Comparison of ENCODE assay signal across 8 cellular contexts in genomic region chr12:57603758-57604453, GRCh38. TPM values are rescaled to one million over a fixed set of nuclear protein-coding genes. Genes with fewer than 3 reads are reported as not detected.
DNase-seq lines count a peak whose midpoint lies in the region; ATAC-seq, FAIRE-seq and TF ChIP-seq lines count a peak whose summit lies in the region.

No MANE protein-coding gene starts in this region.

- H2AFZ ChIP-seq in endothelial cell of umbilical vein (ENCODE audit: low read depth, low read length) = peak overlapping the region; percentile 94

- CTCF ChIA-PET in endothelial cell of umbilical vein (lab: Charles Lee) = interaction anchor here (6.8 kb wide), 1 partner anchor 21 kb away, joined by 44 read pairs; no protein-coding TSS in a partner anchor

- H3K4me3 ChIP-seq in GM12864 (ENCODE audit: low read depth, low read length) = peak overlapping the region; percentile 75
- H3K4me3 ChIP-seq in Peyer's patch = peak overlapping the region; percentile 54 to 80 (median 68)
- peak overlapping the region; percentile 0 to 72 (median 22) for H3K4me3 ChIP-seq in endothelial cell of umbilical vein (replicated peaks in 1 of 3; ENCODE audit: insufficient read depth in 1 of 3, low read depth in 1 of 3, low read length in 3 of 3)
- peak overlapping the region; percentile 27 for H3K4me3 ChIP-seq in mucosa of stomach (ENCODE audit: low read length)
- peak overlapping the region; percentile 67 to 96 for H3K4me3 ChIP-seq in aorta (ENCODE audit: low read length in 2 of 2)

- ATAC-seq in aorta (ENCODE audit: low FRiP score) (peak; percentile 75), HG03045 (IDR thresholded peaks at IDR 0.05; ENCODE audit: unreplicated experiment) (no peak), GM21390 (IDR thresholded peaks at IDR 0.05; ENCODE audit: unreplicated experiment) (no peak)

- dilution Hi-C loops in endothelial cell of umbilical vein (cut with MboI; ENCODE audit: extremely low pct_ligation_motif_present, low sequenced_read_pairs) = no loop called here

- H3K36me3 ChIP-seq in Peyer's patch (peaks cover 0 to 33% (median 0%) of the 10 kb centered on the region in 3 donors), endothelial cell of umbilical vein (ENCODE audit: control insufficient read depth in 2 of 2, extremely low read depth in 1 of 2, insufficient read depth in 2 of 2, low read length in 2 of 2) (peaks cover 0 to 1% of the 10 kb centered on the region in 2 experiments), mucosa of stomach (ENCODE audit: control insufficient read depth, insufficient read depth, low read length) (no peaks in the 10 kb centered on the region), aorta (ENCODE audit: control insufficient read depth in 1 of 2, insufficient read depth in 2 of 2, low read length in 1 of 2) (peaks cover 4 to 5% of the 10 kb centered on the region in 2 donors)

- no peak for TF ChIP-seq POLR2A in Peyer's patch (IDR thresholded peaks at IDR 0.05)
- TF ChIP-seq POLR2A in endothelial cell of umbilical vein (IDR thresholded peaks at IDR 0.05; ENCODE audit: low read depth, low read length) = no peak

- H3K4me2 ChIP-seq in endothelial cell of umbilical vein (ENCODE audit: insufficient read depth, low read length) = peak overlapping the region; percentile 37

- BruUV-seq in endothelial cell of umbilical vein (replicated peaks; lab: Mats Ljungman, UMichigan) = no TSS peak

- no peaks in the 10 kb centered on the region for H3K27me3 ChIP-seq in Peyer's patch
- H3K27me3 ChIP-seq in endothelial cell of umbilical vein (ENCODE audit: control insufficient read depth in 2 of 2, insufficient read depth in 2 of 2, low read length in 2 of 2) = peaks cover 0 to 4% of the 10 kb centered on the region in 2 experiments
- H3K27me3 ChIP-seq in mucosa of stomach (ENCODE audit: control insufficient read depth, insufficient read depth, low read length) = peaks cover 5% of the 10 kb centered on the region
- no peaks in the 10 kb centered on the region for H3K27me3 ChIP-seq in aorta (ENCODE audit: control insufficient read depth in 1 of 2, insufficient read depth in 2 of 2, low read length in 1 of 2)

- H3K9ac ChIP-seq in endothelial cell of umbilical vein (replicated peaks; ENCODE audit: extremely low read depth, insufficient read depth, low read length) (peak overlapping the region; percentile 79), mucosa of stomach (ENCODE audit: low read length) (peak overlapping the region; percentile 81)

- TF ChIP-seq CTCF in GM12864 (IDR thresholded peaks at IDR 0.05; ENCODE audit: low read depth, low read length, missing control alignments) (no peak), Peyer's patch (IDR thresholded peaks at IDR 0.05) (no peak), endothelial cell of umbilical vein (IDR thresholded peaks at IDR 0.05; ENCODE audit: extremely low read depth in 1 of 2, insufficient read depth in 1 of 2, low read depth in 1 of 2, low read length in 2 of 2) (no peak)

- intact Hi-C loops in endothelial cell of umbilical vein (cut with micrococcal nuclease) = loop anchor here (1.0 kb wide), 1 partner anchor 13 kb away; the partner anchor contains the start of gene PIP4K2C
- intact Hi-C loops in aorta (cut with DNase I) = no loop called here

- peaks cover 0 to 25% (median 0%) of the 10 kb centered on the region in 4 donors for H3K4me1 ChIP-seq in Peyer's patch
- peaks cover 6% of the 10 kb centered on the region for H3K4me1 ChIP-seq in endothelial cell of umbilical vein (ENCODE audit: control insufficient read depth, extremely low read depth, insufficient read depth, low read length)
- H3K4me1 ChIP-seq in mucosa of stomach (ENCODE audit: control insufficient read depth, insufficient read depth, low read length) = peaks cover 21% of the 10 kb centered on the region
- H3K4me1 ChIP-seq in aorta (ENCODE audit: control insufficient read depth in 1 of 2, insufficient read depth in 2 of 2, low read length in 2 of 2) = peaks cover 0 to 2% of the 10 kb centered on the region in 2 donors

- H3K9me1 ChIP-seq in endothelial cell of umbilical vein (replicated peaks; ENCODE audit: control insufficient read depth, extremely low read depth, insufficient read depth, low read length) = no peaks in the 10 kb centered on the region

- 5 to 6% methylated on average over 6 of the region's 6 CpGs for WGBS in aorta, 2 donors

- peak; percentile 21 for FAIRE-seq in endothelial cell of umbilical vein (lab: Jason Lieb, UNC)

- no peaks in the 10 kb centered on the region for H3K9me3 ChIP-seq in Peyer's patch
- H3K9me3 ChIP-seq in endothelial cell of umbilical vein (replicated peaks; ENCODE audit: control insufficient read depth, insufficient read depth, low read length) = no peaks in the 10 kb centered on the region
- H3K9me3 ChIP-seq in mucosa of stomach (ENCODE audit: control insufficient read depth, low read length) = no peaks in the 10 kb centered on the region
- no peaks in the 10 kb centered on the region for H3K9me3 ChIP-seq in aorta (ENCODE audit: control insufficient read depth, low read length)

- H3K79me2 ChIP-seq in endothelial cell of umbilical vein (ENCODE audit: control insufficient read depth, insufficient read depth, low read length) = no peaks in the 10 kb centered on the region

- H3K27ac ChIP-seq in Peyer's patch = peak overlapping the region; percentile 70 to 90 (median 82)
- no peak overlapping the region for H3K27ac ChIP-seq in endothelial cell of umbilical vein (ENCODE audit: insufficient read depth, low read depth, low read length)
- H3K27ac ChIP-seq in aorta (ENCODE audit: low read depth in 1 of 2, low read length in 2 of 2) = peak overlapping the region; percentile 94 to 95

- DNase-seq in GM12864 (ENCODE audit: low read depth) (no peak), Peyer's patch (no peak), endothelial cell of umbilical vein (ENCODE audit: low read depth, low spot score) (no peak), aorta (peak in 1 of 2 donors; percentile 81), SKM-1 (lab: John Stamatoyannopoulos, UW; ENCODE audit: unreplicated experiment) (no peak)

- POLR2A ChIA-PET in endothelial cell of umbilical vein (lab: Charles Lee) = no interaction called here

- no peaks in the 10 kb centered on the region for H4K20me1 ChIP-seq in endothelial cell of umbilical vein (replicated peaks; ENCODE audit: control insufficient read depth, extremely low read depth, insufficient read depth, low read length)

RNA-seq across cellular contexts. Expression of gene DTX3, which starts 0.7 kb away (rescaled TPM):
- total RNA-seq in Peyer's patch (10 to 100 TPM in 3 of 4 donors, 1 to 10 TPM in 1; 4.2 to 15.7 (median 11.5) TPM), endothelial cell of umbilical vein (25.9 and 34.5 TPM in 2 replicates), aorta (10 to 100 TPM; 47.2 to 47.4 TPM)
- polyA plus RNA-seq in endothelial cell of umbilical vein (51.4 and 65.0 TPM in 2 replicates), aorta (100 to 1,000 TPM in 1 of 2 donors, 10 to 100 TPM in 1; 14.0 to 123 TPM)
- polyA plus RNA-seq in endothelial cell of umbilical vein (2011; cell fraction: cytosol; rRNA removed) = 20.2 and 31.4 TPM in 2 replicates
- polyA plus RNA-seq in endothelial cell of umbilical vein (2011; cell fraction: nucleus; rRNA removed) = 193 and 248 TPM in 2 replicates
- polyA plus RNA-seq in endothelial cell of umbilical vein (2012) = 16.2 and 24.6 TPM in 2 replicates
- polyA minus RNA-seq in endothelial cell of umbilical vein = 27.7 and 28.1 TPM in 2 replicates
- not detected for polyA minus RNA-seq in endothelial cell of umbilical vein (2011; cell fraction: cytosol; rRNA and poly(A)+ RNA removed)
- polyA minus RNA-seq in endothelial cell of umbilical vein (2011; cell fraction: nucleus; rRNA and poly(A)+ RNA removed) = 28.7 and 41.1 TPM in 2 replicates

RNA-seq across cellular contexts. Expression of gene ARHGEF25, which starts 7.3 kb away (rescaled TPM):
- total RNA-seq in Peyer's patch = 10 to 100 TPM in 2 of 4 donors, 1 to 10 TPM in 2; 5.1 to 44.6 (median 8.7) TPM
- total RNA-seq in endothelial cell of umbilical vein = 4.7 and 7.4 TPM in 2 replicates
- polyA plus RNA-seq in endothelial cell of umbilical vein = 3.5 and 4.7 TPM in 2 replicates
- polyA plus RNA-seq in endothelial cell of umbilical vein (2011; cell fraction: cytosol; rRNA removed) = 3.7 and 3.8 TPM in 2 replicates
- polyA plus RNA-seq in endothelial cell of umbilical vein (2011; cell fraction: nucleus; rRNA removed) = 26.0 and 33.6 TPM in 2 replicates
- polyA plus RNA-seq in endothelial cell of umbilical vein (2012) = 5.9 and 10.1 TPM in 2 replicates
- 5.2 and 5.7 TPM in 2 replicates for polyA minus RNA-seq in endothelial cell of umbilical vein
- not detected for polyA minus RNA-seq in endothelial cell of umbilical vein (2011; cell fraction: cytosol; rRNA and poly(A)+ RNA removed)
- 1.5 and 3.2 TPM in 2 replicates for polyA minus RNA-seq in endothelial cell of umbilical vein (2011; cell fraction: nucleus; rRNA and poly(A)+ RNA removed)
- 10 to 100 TPM; 72.0 to 73.0 TPM for total RNA-seq in aorta
- 100 to 1,000 TPM in 1 of 2 donors, 10 to 100 TPM in 1; 65.6 to 253 TPM for polyA plus RNA-seq in aorta

RNA-seq across cellular contexts. Expression of gene PIP4K2C, which starts 12.9 kb away (rescaled TPM):
- total RNA-seq in Peyer's patch (10 to 100 TPM in 3 of 4 donors, 1 to 10 TPM in 1; 9.1 to 52.6 (median 37.9) TPM), endothelial cell of umbilical vein (9.1 and 11.5 TPM in 2 replicates), aorta (10 to 100 TPM; 25.1 to 28.4 TPM)
- polyA plus RNA-seq in endothelial cell of umbilical vein (10.5 and 11.3 TPM in 2 replicates), aorta (10 to 100 TPM; 14.5 to 27.0 TPM)
- 7.2 and 8.5 TPM in 2 replicates for polyA plus RNA-seq in endothelial cell of umbilical vein (2011; cell fraction: cytosol; rRNA removed)
- polyA plus RNA-seq in endothelial cell of umbilical vein (2011; cell fraction: nucleus; rRNA removed) = 6.6 and 8.6 TPM in 2 replicates
- polyA plus RNA-seq in endothelial cell of umbilical vein (2012) = 11.9 and 12.7 TPM in 2 replicates
- 10.1 and 14.1 TPM in 2 replicates for polyA minus RNA-seq in endothelial cell of umbilical vein
- polyA minus RNA-seq in endothelial cell of umbilical vein (2011; cell fraction: cytosol; rRNA and poly(A)+ RNA removed) = 12.6 TPM
- 2.0 and 3.7 TPM in 2 replicates for polyA minus RNA-seq in endothelial cell of umbilical vein (2011; cell fraction: nucleus; rRNA and poly(A)+ RNA removed)

RNA-seq across cellular contexts. Expression of gene B4GALNT1, which starts 29.1 kb away (rescaled TPM):
- total RNA-seq in Peyer's patch = under 1 TPM in 1 of 4 donors, not detected in 3; 0.40 TPM
- total RNA-seq in endothelial cell of umbilical vein = 0.25 and 0.35 TPM in 2 replicates
- polyA plus RNA-seq in endothelial cell of umbilical vein = 0.24 and 0.33 TPM in 2 replicates
- polyA plus RNA-seq in endothelial cell of umbilical vein (2011; cell fraction: cytosol; rRNA removed) = 0.08 and 0.20 TPM in 2 replicates
- polyA plus RNA-seq in endothelial cell of umbilical vein (2011; cell fraction: nucleus; rRNA removed) = 0.32 and 0.33 TPM in 2 replicates
- polyA plus RNA-seq in endothelial cell of umbilical vein (2012) = 0.87 and 1.00 TPM in 2 replicates
- 0.66 and 0.81 TPM in 2 replicates for polyA minus RNA-seq in endothelial cell of umbilical vein
- 8.1 TPM for polyA minus RNA-seq in endothelial cell of umbilical vein (2011; cell fraction: cytosol; rRNA and poly(A)+ RNA removed)
- 0.63 TPM in 1 of 2 replicates, not detected in the other for polyA minus RNA-seq in endothelial cell of umbilical vein (2011; cell fraction: nucleus; rRNA and poly(A)+ RNA removed)
- 1 to 10 TPM; 5.9 to 6.5 TPM for total RNA-seq in aorta
- 1 to 10 TPM; 1.0 to 2.9 TPM for polyA plus RNA-seq in aorta

RNA-seq across cellular contexts. Expression of gene KIF5A, which starts 54.1 kb away (rescaled TPM):
- total RNA-seq in Peyer's patch (1 to 10 TPM in 2 of 4 donors, under 1 TPM in 2; 0.35 to 2.5 (median 1.4) TPM), endothelial cell of umbilical vein (0.12 and 0.35 TPM in 2 replicates), aorta (1 to 10 TPM; 1.3 to 3.5 TPM)
- polyA plus RNA-seq in endothelial cell of umbilical vein (0.05 and 0.07 TPM in 2 replicates), aorta (under 1 TPM; 0.75 to 0.92 TPM)
- polyA plus RNA-seq in endothelial cell of umbilical vein (2011; cell fraction: cytosol; rRNA removed) = 0.05 and 0.06 TPM in 2 replicates
- 0.36 and 0.75 TPM in 2 replicates for polyA plus RNA-seq in endothelial cell of umbilical vein (2011; cell fraction: nucleus; rRNA removed)
- polyA plus RNA-seq in endothelial cell of umbilical vein (2012) = 0.37 and 0.59 TPM in 2 replicates
- 0.13 and 0.34 TPM in 2 replicates for polyA minus RNA-seq in endothelial cell of umbilical vein
- polyA minus RNA-seq in endothelial cell of umbilical vein (2011; cell fraction: cytosol; rRNA and poly(A)+ RNA removed) = not detected
- polyA minus RNA-seq in endothelial cell of umbilical vein (2011; cell fraction: nucleus; rRNA and poly(A)+ RNA removed) = 0.05 and 0.19 TPM in 2 replicates

Comparison
In these comparisons a context has a peak if more than half of its experiments do, and no peak if none do; other contexts are left out.
1. H3K4me3 ChIP-seq: peak in every context shown above with its lines; median percentile 82 in aorta; 75 in GM12864; 68 in Peyer's patch; 27 in mucosa of stomach; 22 in endothelial cell of umbilical vein.